ENCODE assay signal across 19 cellular contexts in genomic region chr7:157004839-157005455, GRCh38. TPM values are rescaled to one million over a fixed set of nuclear protein-coding genes. Genes with fewer than 3 reads are reported as not detected.
DNase-seq lines count a peak whose midpoint lies in the region; ATAC-seq, FAIRE-seq and TF ChIP-seq lines count a peak whose summit lies in the region.
"Had no signal": no experiment of that assay in that cellular context is flagged by ENCODE, and none has a peak within 500 bp of the region (broad histone marks: within the 10 kb centered on the region; RNA-seq: fewer than 3 reads in every experiment).

No MANE protein-coding gene starts in this region.

- POLR2A ChIA-PET in CD4-positive, alpha-beta T cell (lab: Charles Lee) = no interaction called here

- intact Hi-C loops in CD4-positive, alpha-beta T cell (cut with DNase I, micrococcal nuclease) = no loop called here

- no peak overlapping the region for H3K27ac ChIP-seq in CD4-positive, alpha-beta T cell (ENCODE audit: low read depth, low read length)
- H3K27ac ChIP-seq: BLaER1 treated with 17β-estradiol and CSF1 and Interleukin-3, amounts not matched to agents 10 nM and 100 nM; lower lobe of right lung had no signal

- TF ChIP-seq CTCF in CD4-positive, alpha-beta T cell (IDR thresholded peaks at IDR 0.05) = no peak
- TF ChIP-seq CTCF in D721Med (IDR thresholded peaks at IDR 0.05; ENCODE audit: insufficient read depth, missing control alignments) (no peak), nephron progenitor cell (IDR thresholded peaks at IDR 0.05) (no peak)

- peaks cover 25% of the 10 kb centered on the region for H3K4me1 Mint-ChIP-seq in CD4-positive, alpha-beta T cell (ENCODE audit: low read depth)
- peaks cover 5 to 17% of the 10 kb centered on the region in 2 donors for H3K4me1 Mint-ChIP-seq in effector memory CD8-positive, alpha-beta T cell (ENCODE audit: low read depth in 2 of 2)
- H3K4me1 Mint-ChIP-seq in nephron progenitor cell = peaks cover 38% of the 10 kb centered on the region

- peaks cover 73% of the 10 kb centered on the region for H3K27me3 Mint-ChIP-seq in CD4-positive, alpha-beta T cell
- H3K27me3 Mint-ChIP-seq in effector memory CD8-positive, alpha-beta T cell = peaks cover 72 to 94% of the 10 kb centered on the region in 2 donors
- H3K27me3 Mint-ChIP-seq in nephron progenitor cell (ENCODE audit: low read depth, poor library complexity) = peaks cover 97% of the 10 kb centered on the region

- DNase-seq in CD4-positive, alpha-beta T cell = no peak
- DNase-seq in D721Med (ENCODE audit: insufficient read length, low spot score) (peak; percentile 0), nephron progenitor cell (no peak), NOMO-1 (lab: John Stamatoyannopoulos, UW; ENCODE audit: unreplicated experiment in 2 of 2) (no peak), RKO (ENCODE audit: low spot score) (no peak)
- no peak for DNase-seq in effector memory CD8-positive, alpha-beta T cell
- DNase-seq: activated CD4-positive, alpha-beta T cell treated with anti-CD3 and anti-CD28 coated beads for 48 hours; DND-41; lower lobe of right lung; NCI-H2081; NCI-H526 treated with DMSO at 0.1 percent for 48 hours; small intestine; stimulated activated naive CD4-positive, alpha-beta T cell had no signal

- CTCF ChIA-PET in CD4-positive, alpha-beta T cell (lab: Charles Lee) = no interaction called here

- no peak overlapping the region for H3K27ac Mint-ChIP-seq in CD4-positive, alpha-beta T cell
- no peak overlapping the region for H3K27ac Mint-ChIP-seq in effector memory CD8-positive, alpha-beta T cell
- no peak overlapping the region for H3K27ac Mint-ChIP-seq in nephron progenitor cell
- H3K27ac Mint-ChIP-seq: brain had no signal

- H3K27me3 ChIP-seq in CD4-positive, alpha-beta T cell (ENCODE audit: control insufficient read depth, insufficient read depth, low read length) = peaks cover 81% of the 10 kb centered on the region

- no peaks in the 10 kb centered on the region for H3K9me3 ChIP-seq in CD4-positive, alpha-beta T cell (ENCODE audit: control insufficient read depth, low read length)
- H3K9me3 ChIP-seq: lower lobe of right lung had no signal

- FAIRE-seq in D721Med (lab: Jason Lieb, UNC) = no peak
- FAIRE-seq: HTR-8/SVneo, small intestine had no signal

- ATAC-seq in CD4-positive, alpha-beta T cell (ENCODE audit: poor library complexity) = no peak
- no peak for ATAC-seq in effector memory CD8-positive, alpha-beta T cell (replicated peaks)
- ATAC-seq in HG03520 (IDR thresholded peaks at IDR 0.05; ENCODE audit: unreplicated experiment) = no peak
- ATAC-seq: lower lobe of right lung, Panc1 had no signal

- H3K4me3 Mint-ChIP-seq in CD4-positive, alpha-beta T cell = peak overlapping the region; percentile 38
- peak overlapping the region; percentile 44 to 48 for H3K4me3 Mint-ChIP-seq in effector memory CD8-positive, alpha-beta T cell
- H3K4me3 Mint-ChIP-seq in nephron progenitor cell = peak overlapping the region; percentile 28

- H3K9me3 Mint-ChIP-seq in CD4-positive, alpha-beta T cell = no peaks in the 10 kb centered on the region
- H3K9me3 Mint-ChIP-seq in effector memory CD8-positive, alpha-beta T cell = no peaks in the 10 kb centered on the region
- H3K9me3 Mint-ChIP-seq in nephron progenitor cell = peaks cover 5% of the 10 kb centered on the region

- H3K36me3 Mint-ChIP-seq in CD4-positive, alpha-beta T cell (ENCODE audit: low read depth) = no peaks in the 10 kb centered on the region
- H3K36me3 Mint-ChIP-seq in effector memory CD8-positive, alpha-beta T cell (ENCODE audit: insufficient read depth) = peaks cover 6% of the 10 kb centered on the region
- no peaks in the 10 kb centered on the region for H3K36me3 Mint-ChIP-seq in nephron progenitor cell (ENCODE audit: low read depth)
- H3K36me3 Mint-ChIP-seq: brain had no signal

RNA-seq across cellular contexts. Expression of gene MNX1, which starts 5.5 kb away (rescaled TPM):
- total RNA-seq in CD4-positive, alpha-beta T cell = under 1 TPM in 1 of 2 experiments, not detected in 1; 0.14 TPM
- total RNA-seq: M059J had no signal

RNA-seq across cellular contexts. Expression of gene NOM1, which starts 55.4 kb away (rescaled TPM):
- 10 to 100 TPM; 25.5 to 27.6 TPM for total RNA-seq in CD4-positive, alpha-beta T cell
